In genomic region chr19:39405261-39405912, GRCh38 we compare ENCODE assay signal across 2 cellular contexts.
TF ChIP-seq lines count a peak whose summit lies in the region.

No MANE protein-coding gene starts in this region.

TF ChIP-seq in liver, 16 proteins besides CTCF, POLR2A, EP300 and RAD21:
- TF ChIP-seq TAF1 (conservative IDR thresholded peaks at IDR 0.05) (no peak), NR2F2 (IDR thresholded peaks at IDR 0.05) (no peak), FOXA1 (IDR thresholded peaks at IDR 0.05) (no peak), ATF3 (IDR thresholded peaks at IDR 0.05) (no peak), SP1 (IDR thresholded peaks at IDR 0.05) (no peak), HNF4A (conservative IDR thresholded peaks at IDR 0.05) (no peak), FOXA2 (IDR thresholded peaks at IDR 0.05) (no peak), HNF4G (IDR thresholded peaks at IDR 0.05) (no peak), JUND (IDR thresholded peaks at IDR 0.05) (no peak)
TF ChIP-seq in liver: peak in this region for 0.

TF ChIP-seq in HepG2, 621 proteins besides CTCF, POLR2A, EP300 and RAD21:
- TF ChIP-seq THAP11 (CRISPR knock-in tag; IDR thresholded peaks at IDR 0.05) (no peak), NR3C1 (CRISPR knock-in tag; IDR thresholded peaks at IDR 0.05) (no peak), NRL (CRISPR knock-in tag; IDR thresholded peaks at IDR 0.05; ENCODE audit: borderline replicate concordance) (no peak), KLF9 (CRISPR knock-in tag; IDR thresholded peaks at IDR 0.05; ENCODE audit: low read depth) (no peak), ZNF331 (CRISPR knock-in tag; IDR thresholded peaks at IDR 0.05) (no peak), PRMT3 (CRISPR knock-in tag; IDR thresholded peaks at IDR 0.05; ENCODE audit: borderline replicate concordance, low read depth) (no peak), CCDC6 (CRISPR knock-in tag; IDR thresholded peaks at IDR 0.05) (no peak), CENPT (CRISPR knock-in tag; IDR thresholded peaks at IDR 0.05; ENCODE audit: low read depth) (no peak), ZNF280D (CRISPR knock-in tag; IDR thresholded peaks at IDR 0.05) (no peak), ZNF3 (CRISPR knock-in tag; IDR thresholded peaks at IDR 0.05) (no peak), ZFX (CRISPR knock-in tag; IDR thresholded peaks at IDR 0.05; ENCODE audit: low read depth) (no peak), THRA (CRISPR knock-in tag; IDR thresholded peaks at IDR 0.05; ENCODE audit: borderline replicate concordance) (no peak), NR2F6 (IDR thresholded peaks at IDR 0.05) (no peak), NR2F6 (CRISPR knock-in tag; IDR thresholded peaks at IDR 0.05) (no peak), HOXA5 (CRISPR knock-in tag; IDR thresholded peaks at IDR 0.05) (no peak), FOSL2 (CRISPR knock-in tag; IDR thresholded peaks at IDR 0.05) (no peak), CEBPG (CRISPR knock-in tag; IDR thresholded peaks at IDR 0.05) (no peak), POGK (CRISPR knock-in tag; conservative IDR thresholded peaks at IDR 0.05) (no peak), SIN3B (IDR thresholded peaks at IDR 0.05; ENCODE audit: low read length) (no peak), NFE2L1 (CRISPR knock-in tag; IDR thresholded peaks at IDR 0.05; ENCODE audit: borderline replicate concordance) (no peak), HOXD1 (CRISPR knock-in tag; IDR thresholded peaks at IDR 0.05) (no peak)
